In genomic region chr1:156086256-156086662, GRCh38 we compare ENCODE assay signal across 14 cellular contexts. TPM values are rescaled to one million over a fixed set of nuclear protein-coding genes. Genes with fewer than 3 reads are reported as not detected.
A peak's percentile ranks its signal among the peaks of the same experiment; 100 is the strongest.
DNase-seq lines count a peak whose midpoint lies in the region; ATAC-seq, FAIRE-seq and TF ChIP-seq lines count a peak whose summit lies in the region.
"Had no signal": no experiment of that assay in that cellular context is flagged by ENCODE, and none has a peak within 500 bp of the region (broad histone marks: within the 10 kb centered on the region; RNA-seq: fewer than 3 reads in every experiment).

No MANE protein-coding gene starts in this region.

- H3K9me3 ChIP-seq in astrocyte (ENCODE audit: insufficient read depth, low read depth, low read length) (no peaks in the 10 kb centered on the region), iPS-20b (ENCODE audit: insufficient read depth, low read depth, low read length) (no peaks in the 10 kb centered on the region)

- ATAC-seq in activated T-cell treated with anti-CD3 and anti-CD28 coated beads, Interleukin-2, amount 50 U/mL, for 4 hours, result no peak
- ATAC-seq: right cardiac atrium had no signal

- H3K4me1 ChIP-seq in astrocyte (ENCODE audit: insufficient read depth, low read length) (peaks cover 17% of the 10 kb centered on the region), iPS-20b (ENCODE audit: insufficient read depth, low read length) (peaks cover 29% of the 10 kb centered on the region; the same call in 1 of the 2 replicates)

- no peaks in the 10 kb centered on the region for H3K27me3 Mint-ChIP-seq in astrocyte (ENCODE audit: low read depth, unreplicated experiment)
- H3K27me3 Mint-ChIP-seq in activated T-cell treated with anti-CD3 and anti-CD28 coated beads, Interleukin-2, amount 50 U/mL, for 4 hours (ENCODE audit: low read depth), result peaks cover 41% of the 10 kb centered on the region

- peak overlapping the region; percentile 72 for H3K4me3 Mint-ChIP-seq in astrocyte (ENCODE audit: unreplicated experiment)
- no peak overlapping the region for H3K4me3 Mint-ChIP-seq in activated T-cell treated with anti-CD3 and anti-CD28 coated beads, Interleukin-2, amount 50 U/mL, for 4 hours

- TF ChIP-seq CTCF in astrocyte (IDR thresholded peaks at IDR 0.05; ENCODE audit: insufficient read depth, low read depth, low read length), result no peak

- peaks cover 47% of the 10 kb centered on the region for H4K20me1 ChIP-seq in astrocyte (ENCODE audit: insufficient read depth, low read length)

- no peak overlapping the region for H3K27ac ChIP-seq in astrocyte (ENCODE audit: low read depth, low read length)
- no peak overlapping the region for H3K27ac ChIP-seq in iPS-20b (ENCODE audit: low read length)
- H3K27ac ChIP-seq: epithelial cell of prostate had no signal

- H2AFZ ChIP-seq in astrocyte (ENCODE audit: low read depth, low read length), result no peak overlapping the region

- peak overlapping the region; percentile 51 for H3K4me2 ChIP-seq in astrocyte (ENCODE audit: low read length)

- peak overlapping the region; percentile 6 for H3K9ac ChIP-seq in astrocyte (ENCODE audit: low read length)
- peak overlapping the region; percentile 15; the same call in 1 of the 2 replicates for H3K9ac ChIP-seq in iPS-20b (ENCODE audit: low read depth, low read length)

- DNase-seq in HT1080 (ENCODE audit: low read depth) (peak; percentile 39), astrocyte (ENCODE audit: low read depth) (peak; percentile 64), retina (peak; percentile 32), NCI-H1694 (lab: John Stamatoyannopoulos, UW) (no peak)
- DNase-seq in stimulated activated CD4-positive, alpha-beta T cell treated with anti-CD3 and anti-CD28 coated beads, Interleukin-2, amount 100 ng/mL, for 48 hours, result no peak
- no peak for DNase-seq in activated CD4-positive, alpha-beta T cell treated with anti-CD3 and anti-CD28 coated beads for 1 hour
- no peak for DNase-seq in activated T-cell treated with anti-CD3 and anti-CD28 coated beads, Interleukin-2, amount 50 U/mL, for 4 hours
- DNase-seq: activated CD8-positive, alpha-beta memory T cell treated with anti-CD3 and anti-CD28 coated beads, Interleukin-2, amount 50 U/mL, for 4 hours had no signal

- H3K27me3 ChIP-seq in astrocyte (ENCODE audit: insufficient read depth, low read length) (no peaks in the 10 kb centered on the region), iPS-20b (ENCODE audit: insufficient read depth, low read length) (no peaks in the 10 kb centered on the region)

- H3K4me1 Mint-ChIP-seq in astrocyte (ENCODE audit: low read depth, unreplicated experiment), result peaks cover 38% of the 10 kb centered on the region
- peaks cover 8% of the 10 kb centered on the region for H3K4me1 Mint-ChIP-seq in activated T-cell treated with anti-CD3 and anti-CD28 coated beads, Interleukin-2, amount 50 U/mL, for 4 hours (ENCODE audit: low read depth)

- FAIRE-seq in astrocyte (lab: Jason Lieb, UNC), result no peak
- FAIRE-seq: GM12892, keratinocyte had no signal

- peaks cover 6% of the 10 kb centered on the region for H3K36me3 Mint-ChIP-seq in astrocyte (ENCODE audit: low read depth, unreplicated experiment)
- H3K36me3 Mint-ChIP-seq in activated T-cell treated with anti-CD3 and anti-CD28 coated beads, Interleukin-2, amount 50 U/mL, for 4 hours (ENCODE audit: insufficient read depth), result no peaks in the 10 kb centered on the region

- H3K9me3 Mint-ChIP-seq in astrocyte (ENCODE audit: unreplicated experiment), result no peaks in the 10 kb centered on the region
- no peaks in the 10 kb centered on the region for H3K9me3 Mint-ChIP-seq in activated T-cell treated with anti-CD3 and anti-CD28 coated beads, Interleukin-2, amount 50 U/mL, for 4 hours

- peak overlapping the region; percentile 98 for H3K27ac Mint-ChIP-seq in astrocyte (ENCODE audit: unreplicated experiment)

- H3K4me3 ChIP-seq in astrocyte (ENCODE audit: insufficient read depth, low read depth, low read length) (no peak overlapping the region), iPS-20b (ENCODE audit: low read length) (peak overlapping the region; percentile 41; the same call in 1 of the 2 replicates)

- no peaks in the 10 kb centered on the region for H3K36me3 ChIP-seq in astrocyte (ENCODE audit: insufficient read depth, low read length)
- no peaks in the 10 kb centered on the region for H3K36me3 ChIP-seq in iPS-20b (ENCODE audit: insufficient read depth, low read depth, low read length)

- H3K79me2 ChIP-seq in astrocyte (ENCODE audit: insufficient read depth, low read length), result peaks cover 48% of the 10 kb centered on the region

RNA-seq across cellular contexts. Expression of gene MEX3A, which starts 4.0 kb away (rescaled TPM):
- total RNA-seq in HT1080 (2014; rRNA removed; shearing (Covaris generic)), result 3.4 and 5.2 TPM in 2 replicates
- 5.8 and 6.2 TPM in 2 replicates for polyA plus RNA-seq in HT1080 (2015; cell fraction: cytosol; rRNA removed)
- polyA plus RNA-seq in HT1080 (2015; cell fraction: nucleus; rRNA removed), result 7.4 and 9.4 TPM in 2 replicates
- total RNA-seq in astrocyte, result 32.9 and 37.6 TPM in 2 replicates
- total RNA-seq in activated T-cell treated with anti-CD3 and anti-CD28 coated beads, Interleukin-2, amount 50 U/mL, for 4 hours, result under 1 TPM; 0.50 to 0.66 (median 0.57) TPM

RNA-seq across cellular contexts. Expression of gene RAB25, which starts 25.3 kb away (rescaled TPM):
- 0.06 TPM in 1 of 2 replicates, not detected in the other for total RNA-seq in HT1080 (2014; rRNA removed; shearing (Covaris generic))
- not detected in 2 replicates for polyA plus RNA-seq in HT1080 (2015; cell fraction: cytosol; rRNA removed)
- polyA plus RNA-seq in HT1080 (2015; cell fraction: nucleus; rRNA removed), result not detected in 2 replicates
- total RNA-seq in astrocyte, result 0.99 and 3.1 TPM in 2 replicates
- under 1 TPM; 0.61 to 0.79 (median 0.63) TPM for total RNA-seq in activated T-cell treated with anti-CD3 and anti-CD28 coated beads, Interleukin-2, amount 50 U/mL, for 4 hours
- total RNA-seq: right cardiac atrium; T-helper 2 cell treated with Interferon-gamma antibody and Interleukin-4, amounts not matched to agents 100 ng/mL and 5 ng/mL, for 36 hours had no signal

RNA-seq across cellular contexts. Expression of gene LMNA, which starts 28.3 kb away (rescaled TPM):
- total RNA-seq in HT1080 (2014; rRNA removed; shearing (Covaris generic)), result 835 and 846 TPM in 2 replicates
- polyA plus RNA-seq in HT1080 (2015; cell fraction: cytosol; rRNA removed), result 456 and 481 TPM in 2 replicates
- 1,205 and 1,213 TPM in 2 replicates for polyA plus RNA-seq in HT1080 (2015; cell fraction: nucleus; rRNA removed)
- 429 and 464 TPM in 2 replicates for total RNA-seq in astrocyte
- total RNA-seq in activated T-cell treated with anti-CD3 and anti-CD28 coated beads, Interleukin-2, amount 50 U/mL, for 4 hours, result 100 to 1,000 TPM; 113 to 162 (median 124) TPM

RNA-seq across cellular contexts. Expression of gene LAMTOR2, which starts 31.7 kb away (rescaled TPM):
- 67.1 and 78.0 TPM in 2 replicates for total RNA-seq in HT1080 (2014; rRNA removed; shearing (Covaris generic))
- polyA plus RNA-seq in HT1080 (2015; cell fraction: cytosol; rRNA removed), result 69.8 and 87.2 TPM in 2 replicates
- polyA plus RNA-seq in HT1080 (2015; cell fraction: nucleus; rRNA removed), result 19.7 and 26.7 TPM in 2 replicates
- 60.1 and 62.6 TPM in 2 replicates for total RNA-seq in astrocyte
- 10 to 100 TPM; 56.6 to 62.3 (median 59.2) TPM for total RNA-seq in activated T-cell treated with anti-CD3 and anti-CD28 coated beads, Interleukin-2, amount 50 U/mL, for 4 hours

RNA-seq across cellular contexts. Expression of gene UBQLN4, which starts 32.7 kb away (rescaled TPM):
- total RNA-seq in HT1080 (2014; rRNA removed; shearing (Covaris generic)), result 36.0 and 43.9 TPM in 2 replicates
- 32.1 and 32.8 TPM in 2 replicates for polyA plus RNA-seq in HT1080 (2015; cell fraction: cytosol; rRNA removed)
- 51.2 and 51.5 TPM in 2 replicates for polyA plus RNA-seq in HT1080 (2015; cell fraction: nucleus; rRNA removed)
- 33.5 and 40.0 TPM in 2 replicates for total RNA-seq in astrocyte
- total RNA-seq in activated T-cell treated with anti-CD3 and anti-CD28 coated beads, Interleukin-2, amount 50 U/mL, for 4 hours, result 10 to 100 TPM; 52.9 to 57.3 (median 53.7) TPM

Comparison
In these comparisons a context has a peak if more than half of its experiments do, and no peak if none do; other contexts are left out.
1. DNase-seq: peak in HT1080 (single experiment), astrocyte (single experiment) and retina (single experiment); none in stimulated activated CD4-positive, alpha-beta T cell treated with anti-CD3 and anti-CD28 coated beads, Interleukin-2, amount 100 ng/mL, for 48 hours (0 of 2), activated CD4-positive, alpha-beta T cell treated with anti-CD3 and anti-CD28 coated beads for 1 hour (single experiment), activated T-cell treated with anti-CD3 and anti-CD28 coated beads, Interleukin-2, amount 50 U/mL, for 4 hours (single experiment) and NCI-H1694 (single experiment).